In genomic region chr3:104835376-104835775, GRCh38 we compare ENCODE assay signal across 24 cellular contexts.
"Had no signal": no experiment of that assay in that cellular context is flagged by ENCODE, and none has a peak within 500 bp of the region (broad histone marks: within the 10 kb centered on the region; RNA-seq: fewer than 3 reads in every experiment).

No MANE protein-coding gene starts in this region.

- H3K4me3 ChIP-seq: K562, SJSA1, SK-N-MC had no signal

- H3K9me3 ChIP-seq: SJSA1 had no signal

- H3K36me3 Mint-ChIP-seq: IgD-negative memory B cell had no signal

- H3K9ac ChIP-seq: KMS-11 had no signal

- H3K4me3 Mint-ChIP-seq: IgD-negative memory B cell had no signal

- H3K27ac ChIP-seq: HL-60, KMS-11, SJSA1, SK-N-MC had no signal

- H3K9me3 Mint-ChIP-seq: IgD-negative memory B cell had no signal

- H3K36me3 ChIP-seq: SJSA1 had no signal

- FAIRE-seq: K562, RCC 7860 had no signal

- H3K27me3 Mint-ChIP-seq: IgD-negative memory B cell had no signal

- H3K4me1 ChIP-seq: SJSA1 had no signal

- ATAC-seq: K562 had no signal

- H3K27me3 ChIP-seq: SJSA1 had no signal

- H3K4me2 ChIP-seq: KMS-11 had no signal

- DNase-seq: Kasumi-1, MM.1S, NCI-H1092 treated with DMSO at 0.1 percent for 48 hours, NCI-H1436, NCI-H187, NCI-H2029, NCI-H2081 treated with DMSO at 0.1 percent for 48 hours, NCI-H2171, NCI-H226, NCI-H446, NCI-H510A, NCI-H524 treated with DMSO at 0.1 percent for 48 hours, NCI-H69, NCI-H774, Right ventricle myocardium superior, RPMI8226, SIG-M5 had no signal
